ENCODE assay signal across 2 cellular contexts in genomic region chr16:11909653-11910551, GRCh38.
TF ChIP-seq lines count a peak whose summit lies in the region.

No MANE protein-coding gene starts in this region.

TF ChIP-seq in HEK293, 187 proteins besides CTCF, POLR2A, EP300 and RAD21 (continues in another document):
- no peak for TF ChIP-seq KLF17 (tag by site-specific recombination; IDR thresholded peaks at IDR 0.05)
- no peak for TF ChIP-seq ZNF184 (tag by site-specific recombination; IDR thresholded peaks at IDR 0.05)
- TF ChIP-seq ZNF155 (tag by site-specific recombination; IDR thresholded peaks at IDR 0.05): no peak
- no peak for TF ChIP-seq RBAK (tag by site-specific recombination; IDR thresholded peaks at IDR 0.05)
- no peak for TF ChIP-seq ZSCAN16 (tag by site-specific recombination; IDR thresholded peaks at IDR 0.05)
- TF ChIP-seq ZSCAN4 (tag by site-specific recombination; IDR thresholded peaks at IDR 0.05): no peak
- TF ChIP-seq YY2 (tag by site-specific recombination; IDR thresholded peaks at IDR 0.05): no peak
- TF ChIP-seq OSR2 (tag by site-specific recombination; IDR thresholded peaks at IDR 0.05): peak; percentile 83
- no peak for TF ChIP-seq ZNF221 (tag by site-specific recombination; IDR thresholded peaks at IDR 0.05; ENCODE audit: borderline replicate concordance)
- no peak for TF ChIP-seq ZNF26 (tag by site-specific recombination; IDR thresholded peaks at IDR 0.05)
- no peak for TF ChIP-seq ZNF391 (tag by site-specific recombination; IDR thresholded peaks at IDR 0.05; ENCODE audit: borderline replicate concordance, low read depth)
- no peak for TF ChIP-seq ZNF623 (tag by site-specific recombination; IDR thresholded peaks at IDR 0.05)
- no peak for TF ChIP-seq ZNF416 (tag by site-specific recombination; IDR thresholded peaks at IDR 0.05)
- no peak for TF ChIP-seq ZNF223 (tag by site-specific recombination; IDR thresholded peaks at IDR 0.05)
- TF ChIP-seq ZNF175 (tag by site-specific recombination; IDR thresholded peaks at IDR 0.05): no peak
- TF ChIP-seq HOXC10 (CRISPR knock-in tag; IDR thresholded peaks at IDR 0.05): no peak
- no peak for TF ChIP-seq ZNF768 (tag by site-specific recombination; IDR thresholded peaks at IDR 0.05)
- no peak for TF ChIP-seq ZIC2 (tag by site-specific recombination; IDR thresholded peaks at IDR 0.05)
- TF ChIP-seq ZNF600 (tag by site-specific recombination; IDR thresholded peaks at IDR 0.05): peak; percentile 70; the same call in 1 of the 2 replicates
- no peak for TF ChIP-seq ZNF274 (IDR thresholded peaks at IDR 0.05; ENCODE audit: low read length)
- TF ChIP-seq ZNF274 (tag by site-specific recombination; IDR thresholded peaks at IDR 0.05; ENCODE audit: borderline replicate concordance): no peak
- TF ChIP-seq, protein P1, sequence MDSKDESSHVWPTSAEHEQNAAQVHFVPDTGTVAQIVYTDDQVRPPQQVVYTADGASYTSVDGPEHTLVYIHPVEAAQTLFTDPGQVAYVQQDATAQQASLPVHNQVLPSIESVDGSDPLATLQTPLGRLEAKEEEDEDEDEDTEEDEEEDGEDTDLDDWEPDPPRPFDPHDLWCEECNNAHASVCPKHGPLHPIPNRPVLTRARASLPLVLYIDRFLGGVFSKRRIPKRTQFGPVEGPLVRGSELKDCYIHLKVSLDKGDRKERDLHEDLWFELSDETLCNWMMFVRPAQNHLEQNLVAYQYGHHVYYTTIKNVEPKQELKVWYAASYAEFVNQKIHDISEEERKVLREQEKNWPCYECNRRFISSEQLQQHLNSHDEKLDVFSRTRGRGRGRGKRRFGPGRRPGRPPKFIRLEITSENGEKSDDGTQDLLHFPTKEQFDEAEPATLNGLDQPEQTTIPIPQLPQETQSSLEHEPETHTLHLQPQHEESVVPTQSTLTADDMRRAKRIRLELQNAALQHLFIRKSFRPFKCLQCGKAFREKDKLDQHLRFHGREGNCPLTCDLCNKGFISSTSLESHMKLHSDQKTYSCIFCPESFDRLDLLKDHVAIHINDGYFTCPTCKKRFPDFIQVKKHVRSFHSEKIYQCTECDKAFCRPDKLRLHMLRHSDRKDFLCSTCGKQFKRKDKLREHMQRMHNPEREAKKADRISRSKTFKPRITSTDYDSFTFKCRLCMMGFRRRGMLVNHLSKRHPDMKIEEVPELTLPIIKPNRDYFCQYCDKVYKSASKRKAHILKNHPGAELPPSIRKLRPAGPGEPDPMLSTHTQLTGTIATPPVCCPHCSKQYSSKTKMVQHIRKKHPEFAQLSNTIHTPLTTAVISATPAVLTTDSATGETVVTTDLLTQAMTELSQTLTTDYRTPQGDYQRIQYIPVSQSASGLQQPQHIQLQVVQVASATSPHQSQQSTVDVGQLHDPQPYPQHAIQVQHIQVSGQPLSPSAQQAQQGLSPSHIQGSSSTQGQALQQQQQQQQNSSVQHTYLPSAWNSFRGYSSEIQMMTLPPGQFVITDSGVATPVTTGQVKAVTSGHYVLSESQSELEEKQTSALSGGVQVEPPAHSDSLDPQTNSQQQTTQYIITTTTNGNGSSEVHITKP (tag by site-specific recombination; IDR thresholded peaks at IDR 0.05): no peak
- no peak for TF ChIP-seq ZNF580 (tag by site-specific recombination; IDR thresholded peaks at IDR 0.05)
- TF ChIP-seq, protein P2, sequence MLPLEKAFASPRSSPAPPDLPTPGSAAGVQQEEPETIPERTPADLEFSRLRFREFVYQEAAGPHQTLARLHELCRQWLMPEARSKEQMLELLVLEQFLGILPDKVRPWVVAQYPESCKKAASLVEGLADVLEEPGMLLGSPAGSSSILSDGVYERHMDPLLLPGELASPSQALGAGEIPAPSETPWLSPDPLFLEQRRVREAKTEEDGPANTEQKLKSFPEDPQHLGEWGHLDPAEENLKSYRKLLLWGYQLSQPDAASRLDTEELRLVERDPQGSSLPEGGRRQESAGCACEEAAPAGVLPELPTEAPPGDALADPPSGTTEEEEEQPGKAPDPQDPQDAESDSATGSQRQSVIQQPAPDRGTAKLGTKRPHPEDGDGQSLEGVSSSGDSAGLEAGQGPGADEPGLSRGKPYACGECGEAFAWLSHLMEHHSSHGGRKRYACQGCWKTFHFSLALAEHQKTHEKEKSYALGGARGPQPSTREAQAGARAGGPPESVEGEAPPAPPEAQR (tag by site-specific recombination; IDR thresholded peaks at IDR 0.05): no peak
- TF ChIP-seq ZNF654 (tag by site-specific recombination; IDR thresholded peaks at IDR 0.05; ENCODE audit: low read depth): no peak

TF ChIP-seq in GM12878, 131 proteins besides CTCF, POLR2A, EP300 and RAD21:
- TF ChIP-seq, protein P3, sequence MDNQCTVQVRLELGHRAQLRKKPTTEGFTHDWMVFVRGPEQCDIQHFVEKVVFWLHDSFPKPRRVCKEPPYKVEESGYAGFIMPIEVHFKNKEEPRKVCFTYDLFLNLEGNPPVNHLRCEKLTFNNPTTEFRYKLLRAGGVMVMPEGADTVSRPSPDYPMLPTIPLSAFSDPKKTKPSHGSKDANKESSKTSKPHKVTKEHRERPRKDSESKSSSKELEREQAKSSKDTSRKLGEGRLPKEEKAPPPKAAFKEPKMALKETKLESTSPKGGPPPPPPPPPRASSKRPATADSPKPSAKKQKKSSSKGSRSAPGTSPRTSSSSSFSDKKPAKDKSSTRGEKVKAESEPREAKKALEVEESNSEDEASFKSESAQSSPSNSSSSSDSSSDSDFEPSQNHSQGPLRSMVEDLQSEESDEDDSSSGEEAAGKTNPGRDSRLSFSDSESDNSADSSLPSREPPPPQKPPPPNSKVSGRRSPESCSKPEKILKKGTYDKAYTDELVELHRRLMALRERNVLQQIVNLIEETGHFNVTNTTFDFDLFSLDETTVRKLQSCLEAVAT (IDR thresholded peaks at IDR 0.05): peak; percentile 91
- TF ChIP-seq HSF1 (IDR thresholded peaks at IDR 0.05; ENCODE audit: low read depth, low read length): no peak
